9 cellular contexts compared by ENCODE assay signal in the genomic region with DNA sequence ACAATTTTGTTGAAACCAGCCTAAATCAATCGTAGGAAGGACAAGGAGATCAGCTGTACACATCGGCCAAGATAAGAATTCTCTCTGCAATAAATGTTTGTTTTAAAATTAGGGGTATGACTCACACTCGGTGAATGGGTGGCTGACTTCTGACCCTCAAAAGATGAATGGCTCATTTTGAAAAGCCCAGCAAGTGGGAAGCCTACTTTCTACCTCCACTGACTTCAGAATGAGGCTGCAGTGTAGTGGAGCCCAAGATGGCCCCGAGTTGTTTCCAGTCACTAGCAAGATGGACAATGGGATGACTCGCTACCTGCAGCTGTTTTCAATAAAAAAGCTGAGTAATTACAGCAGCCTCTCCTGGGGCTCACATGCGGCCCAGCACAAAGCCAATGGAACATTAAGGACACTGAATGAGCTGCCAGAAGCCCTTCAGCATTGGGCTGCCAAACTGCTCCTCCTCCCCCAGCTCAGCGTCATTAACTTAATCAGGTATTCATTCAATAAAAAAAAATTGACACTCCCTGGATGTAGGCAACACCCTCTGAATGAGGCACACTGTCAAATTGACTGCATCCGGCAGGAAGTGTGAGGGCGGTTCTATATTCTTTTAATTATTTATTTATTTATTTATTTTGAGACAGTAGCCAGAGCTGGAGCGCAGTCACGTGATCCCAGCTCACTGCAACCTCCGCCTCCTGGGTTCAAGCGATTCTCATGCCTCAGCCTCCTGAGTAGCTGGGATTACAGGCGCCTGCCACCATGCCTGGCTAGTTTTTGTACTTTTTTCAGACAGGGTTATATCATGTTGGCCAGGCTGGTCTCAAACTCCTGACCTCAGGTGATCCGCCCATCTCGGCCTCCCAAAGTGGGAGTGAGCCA.
DNase-seq lines count a peak whose midpoint lies in the region; ATAC-seq and TF ChIP-seq lines count a peak whose summit lies in the region.
"Had no signal": no experiment of that assay in that cellular context is flagged by ENCODE, and none has a peak within 500 bp of the region (broad histone marks: within the 10 kb centered on the region; RNA-seq: fewer than 3 reads in every experiment).

No MANE protein-coding gene starts in this region.

- no peaks in the 10 kb centered on the region for H3K36me3 ChIP-seq in BE2C
- H3K36me3 ChIP-seq in lower lobe of right lung = no peaks in the 10 kb centered on the region

- peak overlapping the region; percentile 19 for H3K27ac ChIP-seq in lower lobe of right lung

- ATAC-seq in lower lobe of right lung = peak; percentile 12 to 39
- ATAC-seq in HG02763 (IDR thresholded peaks at IDR 0.05; ENCODE audit: unreplicated experiment) = no peak

- H3K4me1 ChIP-seq in BE2C (peaks cover 30% of the 10 kb centered on the region), lower lobe of right lung (peaks cover 12% of the 10 kb centered on the region)

- peaks cover 30% of the 10 kb centered on the region for H3K4me1 Mint-ChIP-seq in brain
- peaks cover 9% of the 10 kb centered on the region for H3K4me1 Mint-ChIP-seq in CD14-positive monocyte

- H3K27ac Mint-ChIP-seq in brain (peak overlapping the region in 4 of 5 experiments; percentile 63 to 94 (median 84)), CD14-positive monocyte (no peak overlapping the region)

- H3K27me3 Mint-ChIP-seq in brain (no peaks in the 10 kb centered on the region), CD14-positive monocyte (ENCODE audit: low read depth in 3 of 3) (peaks cover 0 to 2% (median 0%) of the 10 kb centered on the region in 3 donors)

- no peak overlapping the region for H3K4me3 ChIP-seq in BE2C (ENCODE audit: low read depth, low read length)
- H3K4me3 ChIP-seq in lower lobe of right lung = no peak overlapping the region

- TF ChIP-seq CTCF in BE2C (IDR thresholded peaks at IDR 0.05; ENCODE audit: low read depth, low read length) = no peak
- no peak for TF ChIP-seq CTCF in brain (conservative IDR thresholded peaks at IDR 0.05)
- TF ChIP-seq CTCF in lower lobe of right lung (IDR thresholded peaks at IDR 0.05) = no peak
- TF ChIP-seq CTCF in CD14-positive monocyte (IDR thresholded peaks at IDR 0.05) = no peak

- H3K27me3 ChIP-seq in BE2C (no peaks in the 10 kb centered on the region), lower lobe of right lung (ENCODE audit: low read depth) (no peaks in the 10 kb centered on the region)

- peak; percentile 72 for DNase-seq in BE2C
- DNase-seq in LHCN-M2 (ENCODE audit: low read depth) = peak; percentile 95
- no peak for DNase-seq in lower lobe of right lung
- DNase-seq in UCSD-AML1 (lab: John Stamatoyannopoulos, UW; ENCODE audit: unreplicated experiment) = no peak
- no peak for DNase-seq in stimulated activated CD4-positive, alpha-beta T cell treated with anti-CD3 and anti-CD28 coated beads, Interleukin-4, amount 100 ng/mL, for 1 hour
- no peak for DNase-seq in CD14-positive monocyte (ENCODE audit: low spot score)
- DNase-seq: stimulated activated CD4-positive, alpha-beta T cell treated with anti-CD3 and anti-CD28 coated beads, Interleukin-2, amount 100 ng/mL, for 24 hours had no signal

- H3K4me3 Mint-ChIP-seq in brain (no peak overlapping the region), CD14-positive monocyte (no peak overlapping the region)

- intact Hi-C loops in lower lobe of right lung (cut with DNase I) (no loop called here), CD14-positive monocyte (cut with micrococcal nuclease) (no loop called here)

- H3K9me3 Mint-ChIP-seq in brain = peaks cover 0 to 6% (median 3%) of the 10 kb centered on the region in 5 experiments
- peaks cover 0 to 3% (median 0%) of the 10 kb centered on the region in 7 donors for H3K9me3 Mint-ChIP-seq in CD14-positive monocyte

- H3K36me3 Mint-ChIP-seq in brain (peaks cover 12% of the 10 kb centered on the region), CD14-positive monocyte (peaks cover 6 to 25% of the 10 kb centered on the region in 2 donors)

- H3K9me3 ChIP-seq in BE2C = 0 out of 2 replicates have a peak, but pooled peaks cover 2% of the 10 kb centered on the region
- H3K9me3 ChIP-seq in lower lobe of right lung = no peaks in the 10 kb centered on the region

Comparison
In these comparisons a context has a peak if more than half of its experiments do, and no peak if none do; other contexts are left out.
1. DNase-seq: peak in BE2C (single experiment) and LHCN-M2 (single experiment); none in lower lobe of right lung (single experiment), UCSD-AML1 (single experiment), stimulated activated CD4-positive, alpha-beta T cell treated with anti-CD3 and anti-CD28 coated beads, Interleukin-4, amount 100 ng/mL, for 1 hour (single experiment) and CD14-positive monocyte (single experiment).
2. H3K27ac Mint-ChIP-seq: peak in brain (4 of 5); none in CD14-positive monocyte (0 of 7).